17 cellular contexts compared by ENCODE assay signal in the genomic region with DNA sequence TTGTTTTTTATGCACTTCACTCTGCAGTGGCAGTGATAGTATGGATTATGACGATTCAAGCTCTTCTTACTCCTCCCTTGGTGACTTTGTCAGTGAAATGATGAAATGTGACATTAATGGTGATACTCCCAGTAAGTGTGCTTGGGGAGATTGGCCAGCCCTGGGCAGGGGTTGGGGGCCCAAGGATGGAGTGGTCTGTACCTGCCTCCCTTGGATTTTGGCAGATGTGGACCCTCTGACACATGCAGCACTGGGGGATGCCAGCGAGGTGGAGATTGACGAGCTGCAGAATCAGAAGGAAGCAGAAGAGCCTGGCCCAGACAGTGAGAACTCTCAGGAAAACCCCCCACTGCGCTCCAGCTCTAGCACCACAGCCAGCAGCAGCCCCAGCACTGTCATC. TPM values are rescaled to one million over a fixed set of nuclear protein-coding genes. Genes with fewer than 3 reads are reported as not detected.
DNase-seq lines count a peak whose midpoint lies in the region; ATAC-seq, FAIRE-seq and TF ChIP-seq lines count a peak whose summit lies in the region.
"Had no signal": no experiment of that assay in that cellular context is flagged by ENCODE, and none has a peak within 500 bp of the region (broad histone marks: within the 10 kb centered on the region; RNA-seq: fewer than 3 reads in every experiment).

No MANE protein-coding gene starts in this region.

- 98% methylated on average over 4 of the region's 4 CpGs for whole genome bisulfite sequencing in K562 (ENCODE audit: insufficient coverage, low coverage, missing lambda C conversion rate)

- H4K20me1 ChIP-seq in PC-3 (ENCODE audit: low read length) (no peaks in the 10 kb centered on the region), K562 (replicated peaks; ENCODE audit: control insufficient read depth, insufficient read depth, low read length) (no peaks in the 10 kb centered on the region)
- H4K20me1 ChIP-seq: BLaER1 had no signal

- peak overlapping the region; percentile 41 for H3K27ac Mint-ChIP-seq in activated T-cell treated with anti-CD3 and anti-CD28 coated beads, Interleukin-2, amount 50 U/mL, for 72 hours
- H3K27ac Mint-ChIP-seq: GM23338 had no signal

- H2AFZ ChIP-seq in PC-3 (ENCODE audit: low read length) (no peak overlapping the region), K562 (ENCODE audit: low read depth, low read length) (no peak overlapping the region)
- H2AFZ ChIP-seq: GM23338 had no signal

- H3K9me3 Mint-ChIP-seq in activated T-cell treated with anti-CD3 and anti-CD28 coated beads, Interleukin-2, amount 50 U/mL, for 72 hours = no peaks in the 10 kb centered on the region
- H3K9me3 Mint-ChIP-seq: GM23338 had no signal

- H3K9me3 ChIP-seq in PC-3 (ENCODE audit: low read length) = no peaks in the 10 kb centered on the region
- H3K9me3 ChIP-seq in K562 (replicated peaks; ENCODE audit: control insufficient read depth, insufficient read depth, low read depth, low read length) = no peaks in the 10 kb centered on the region
- H3K9me3 ChIP-seq: BLaER1 had no signal

- no peaks in the 10 kb centered on the region for H3K4me1 ChIP-seq in PC-3 (ENCODE audit: insufficient read depth, low read length)
- no peaks in the 10 kb centered on the region for H3K4me1 ChIP-seq in K562 (replicated peaks in 1 of 2; ENCODE audit: control insufficient read depth in 2 of 2, insufficient read depth in 2 of 2, low read length in 2 of 2)
- H3K4me1 ChIP-seq: BLaER1 had no signal

- H3K4me1 Mint-ChIP-seq in activated T-cell treated with anti-CD3 and anti-CD28 coated beads, Interleukin-2, amount 50 U/mL, for 72 hours (ENCODE audit: low read depth) = no peaks in the 10 kb centered on the region

- TF ChIP-seq CTCF in PC-3 (conservative IDR thresholded peaks at IDR 0.05; ENCODE audit: low read depth, low read length) = no peak
- TF ChIP-seq CTCF in K562 (IDR thresholded peaks at IDR 0.05 in 2 of 3, conservative IDR thresholded peaks at IDR 0.05 in 1 of 3; ENCODE audit: insufficient read depth in 2 of 3, low read depth in 1 of 3, low read length in 3 of 3) = no peak

- intact Hi-C loops in PC-3 (cut with micrococcal nuclease) (no loop called here), K562 (cut with micrococcal nuclease) (no loop called here)

- BruUV-seq in PC-3 (replicated peaks; lab: Mats Ljungman, UMichigan) = TSS peak; percentile 38
- TSS peak; percentile 27 for BruUV-seq in K562 (replicated peaks; lab: Mats Ljungman, UMichigan)

- H3K4me3 ChIP-seq in PC-3 (ENCODE audit: low read length) (no peak overlapping the region), K562 (no peak overlapping the region)
- H3K4me3 ChIP-seq: BLaER1, GM23338 had no signal

- no peaks in the 10 kb centered on the region for H3K27me3 Mint-ChIP-seq in activated T-cell treated with anti-CD3 and anti-CD28 coated beads, Interleukin-2, amount 50 U/mL, for 72 hours (ENCODE audit: low read depth)

- FAIRE-seq in K562 (lab: Jason Lieb, UNC) = no peak
- FAIRE-seq: GM18507, HepG2, HTR-8/SVneo had no signal

- H3K9ac ChIP-seq in PC-3 (ENCODE audit: low read length) = no peak overlapping the region
- no peak overlapping the region for H3K9ac ChIP-seq in K562 (ENCODE audit: insufficient read depth in 1 of 2, low read depth in 2 of 2, low read length in 2 of 2)
- H3K9ac ChIP-seq: BLaER1 had no signal

- DNase-seq in activated T-cell treated with anti-CD3 and anti-CD28 coated beads, Interleukin-2, amount 50 U/mL, for 72 hours = no peak
- no peak for DNase-seq in activated T-cell treated with anti-CD3 and anti-CD28 coated beads, Interleukin-2, amount 50 U/mL, for 1 hour
- DNase-seq in PC-3 (no peak), K562 (ENCODE audit: extremely low read depth in 1 of 4, low spot score in 3 of 4) (no peak), iPS-NIHi11 (ENCODE audit: low spot score) (no peak), HT-29 (ENCODE audit: low spot score) (no peak)
- DNase-seq in activated CD4-positive, CD25-positive, alpha-beta regulatory T cell treated with anti-CD3 and anti-CD28 coated beads, Interleukin-2, amount 50 U/mL, for 72 hours = no peak
- DNase-seq: AML-193, Calu3, DMS 273 treated with DMSO at 0.1 percent for 48 hours, H7 had no signal

- no peak overlapping the region for H3K4me2 ChIP-seq in PC-3 (ENCODE audit: low read length)
- H3K4me2 ChIP-seq in K562 (ENCODE audit: insufficient read depth, low read length) = no peak overlapping the region
- H3K4me2 ChIP-seq: BLaER1, GM23338 had no signal

- ATAC-seq in activated T-cell treated with anti-CD3 and anti-CD28 coated beads, Interleukin-2, amount 50 U/mL, for 72 hours (replicated peaks in 1 of 2) = no peak
- no peak for ATAC-seq in PC-3
- ATAC-seq in K562 = no peak
- ATAC-seq: GM23338, HepG2 had no signal

- H3F3A ChIP-seq in PC-3 (ENCODE audit: low read length, unreplicated experiment) = no peaks in the 10 kb centered on the region

- no peak for TF ChIP-seq RAD21 in K562 (CRISPR knock-in tag; conservative IDR thresholded peaks at IDR 0.05 in 1 of 2, IDR thresholded peaks at IDR 0.05 in 1 of 2)

- in situ Hi-C loops in K562 (cut with MboI) = no loop called here

- peaks cover 14 to 30% of the 10 kb centered on the region in 2 donors for H3K36me3 Mint-ChIP-seq in activated T-cell treated with anti-CD3 and anti-CD28 coated beads, Interleukin-2, amount 50 U/mL, for 72 hours (ENCODE audit: insufficient read depth in 2 of 2)

- no peaks in the 10 kb centered on the region for H3K9me1 ChIP-seq in K562 (ENCODE audit: control insufficient read depth, insufficient read depth, low read length)

- no peaks in the 10 kb centered on the region for H3K27me3 ChIP-seq in PC-3 (ENCODE audit: low read length)
- no peaks in the 10 kb centered on the region for H3K27me3 ChIP-seq in K562 (ENCODE audit: control insufficient read depth in 2 of 2, insufficient read depth in 2 of 2, low read length in 2 of 2)
- H3K27me3 ChIP-seq: BLaER1 had no signal

- no peak for TF ChIP-seq POLR2A in K562 (conservative IDR thresholded peaks at IDR 0.05)

- no peak for TF ChIP-seq EP300 in K562 (IDR thresholded peaks at IDR 0.05; ENCODE audit: low read length)

- H3K4me3 Mint-ChIP-seq in activated T-cell treated with anti-CD3 and anti-CD28 coated beads, Interleukin-2, amount 50 U/mL, for 72 hours = no peak overlapping the region
- H3K4me3 Mint-ChIP-seq: GM23338 had no signal

- H3K79me2 ChIP-seq in PC-3 (ENCODE audit: low read length) (no peaks in the 10 kb centered on the region), K562 (ENCODE audit: control insufficient read depth, insufficient read depth, low read length) (no peaks in the 10 kb centered on the region)

- no peaks in the 10 kb centered on the region for H3K9me2 ChIP-seq in PC-3 (replicated peaks; ENCODE audit: low read length)

- POLR2A ChIA-PET in PC-3 (lab: Charles Lee; ENCODE audit: unreplicated experiment) = no interaction called here
- POLR2A ChIA-PET in K562 (lab: Yijun Ruan, JAX) = interaction anchor here (1.2 to 2.3 kb wide), 2 partner anchors 11 to 13 kb away, joined by 3 to 9 read pairs; a partner anchor contains a TSS

- CTCF ChIA-PET in PC-3 (lab: Charles Lee) (no interaction called here), K562 (lab: Yijun Ruan, JAX; ENCODE audit: low intra/inter-chr PET ratio) (no interaction called here)

- peaks cover 23% of the 10 kb centered on the region for H3K36me3 ChIP-seq in PC-3 (ENCODE audit: low read depth, low read length)
- peaks cover 89% of the 10 kb centered on the region for H3K36me3 ChIP-seq in K562 (ENCODE audit: control insufficient read depth, insufficient read depth, low read length)

- H3K27ac ChIP-seq in PC-3 (ENCODE audit: low read length) (no peak overlapping the region), K562 (ENCODE audit: extremely low read depth, low read depth, low read length) (no peak overlapping the region)
- H3K27ac ChIP-seq: 22Rv1, BLaER1 had no signal

RNA-seq across cellular contexts. Expression of a gene that starts 14.2 kb away (rescaled TPM):
- total RNA-seq in activated T-cell treated with anti-CD3 and anti-CD28 coated beads, Interleukin-2, amount 50 U/mL, for 72 hours = 10 to 100 TPM; 68.6 to 73.5 TPM
- total RNA-seq in PC-3 (2014; rRNA removed) (23.1 and 26.4 TPM in 2 replicates), K562 (2014; rRNA removed) (33.6 and 34.4 TPM in 2 replicates), K562 (2014; rRNA removed; fragmentation: Illumina TruSeq; extraction: Trizol) (22.2 and 22.6 TPM in 2 replicates), K562 (2015; rRNA removed; fragmentation: Illumina TruSeq; extraction: Trizol) (28.7 and 34.3 TPM in 2 replicates), K562 (2021) (53.6 and 57.6 TPM in 2 replicates)
- 267 and 427 TPM in 2 replicates for total RNA-seq in K562 (2011; cell fraction: chromatin; rRNA removed; ENCODE audit: low replicate concordance)
- 135 and 141 TPM in 2 replicates for total RNA-seq in K562 (2011; cell fraction: nucleolus; rRNA removed)
- 157 and 178 TPM in 2 replicates for total RNA-seq in K562 (2011; cell fraction: nucleoplasm; rRNA removed)
- polyA plus RNA-seq in K562 (2011; rRNA removed) (37.0 and 54.1 TPM in 2 replicates), K562 (2014; fragmentation: Illumina TruSeq; extraction: Trizol) (41.6 and 41.9 TPM in 2 replicates), K562 (2014; fragmentation: Nextera tagmentation; extraction: Ambion mirVana) (1 to 10 TPM in 1 of 2 experiments, under 1 TPM in 1; 0.68 to 3.2 TPM), K562 (2014; rRNA removed) (43.4 and 47.6 TPM in 2 replicates)
- 37.6 and 44.5 TPM in 2 replicates for polyA plus RNA-seq in K562 (2011; cell fraction: cytosol; rRNA removed)
- polyA plus RNA-seq in K562 (2011; cell fraction: nucleus; rRNA removed) = 196 and 230 TPM in 2 replicates
- 39.6 and 44.4 TPM in 2 replicates for polyA plus RNA-seq in K562 (2012)
- polyA minus RNA-seq in K562 (2011; rRNA and poly(A)+ RNA removed) = 47.0 and 48.6 TPM in 2 replicates
- polyA minus RNA-seq in K562 (2011; cell fraction: cytosol; rRNA and poly(A)+ RNA removed) = 37.4 and 47.8 TPM in 2 replicates
- polyA minus RNA-seq in K562 (2011; cell fraction: nucleus; rRNA and poly(A)+ RNA removed) = 52.0 and 80.3 TPM in 2 replicates
- total RNA-seq in HT-29 (2014; rRNA removed; shearing (Covaris generic)) = 44.0 and 46.2 TPM in 2 replicates

RNA-seq across cellular contexts. Expression of a gene that starts 26.4 kb away (rescaled TPM):
- total RNA-seq in activated T-cell treated with anti-CD3 and anti-CD28 coated beads, Interleukin-2, amount 50 U/mL, for 72 hours = 10 to 100 TPM in 1 of 2 donors, 1 to 10 TPM in 1; 8.1 to 16.1 TPM
- total RNA-seq in PC-3 (2014; rRNA removed) (14.2 and 31.6 TPM in 2 replicates), K562 (2014; rRNA removed) (11.9 and 16.0 TPM in 2 replicates), K562 (2014; rRNA removed; fragmentation: Illumina TruSeq; extraction: Trizol) (6.6 and 8.2 TPM in 2 replicates), K562 (2015; rRNA removed; fragmentation: Illumina TruSeq; extraction: Trizol) (7.8 and 11.1 TPM in 2 replicates), K562 (2021) (15.9 and 16.5 TPM in 2 replicates)
- 39.2 and 75.3 TPM in 2 replicates for total RNA-seq in K562 (2011; cell fraction: chromatin; rRNA removed; ENCODE audit: low replicate concordance)
- 43.6 and 51.5 TPM in 2 replicates for total RNA-seq in K562 (2011; cell fraction: nucleolus; rRNA removed)
- 31.0 and 35.2 TPM in 2 replicates for total RNA-seq in K562 (2011; cell fraction: nucleoplasm; rRNA removed)
- polyA plus RNA-seq in K562 (2011; rRNA removed) (26.0 and 31.9 TPM in 2 replicates), K562 (2014; fragmentation: Illumina TruSeq; extraction: Trizol) (12.0 and 15.2 TPM in 2 replicates), K562 (2014; fragmentation: Nextera tagmentation; extraction: Ambion mirVana) (10 to 100 TPM in 1 of 2 experiments, 1 to 10 TPM in 1; 9.8 to 10.4 TPM), K562 (2014; rRNA removed) (17.5 and 18.4 TPM in 2 replicates)
- 38.5 and 38.7 TPM in 2 replicates for polyA plus RNA-seq in K562 (2011; cell fraction: cytosol; rRNA removed)
- polyA plus RNA-seq in K562 (2011; cell fraction: nucleus; rRNA removed) = 66.1 and 82.8 TPM in 2 replicates
- polyA plus RNA-seq in K562 (2012) = 16.1 and 20.9 TPM in 2 replicates
- polyA minus RNA-seq in K562 (2011; rRNA and poly(A)+ RNA removed) = 15.1 and 19.2 TPM in 2 replicates
- polyA minus RNA-seq in K562 (2011; cell fraction: cytosol; rRNA and poly(A)+ RNA removed) = 9.9 and 20.8 TPM in 2 replicates
- polyA minus RNA-seq in K562 (2011; cell fraction: nucleus; rRNA and poly(A)+ RNA removed) = 12.8 and 23.2 TPM in 2 replicates
- 139 and 147 TPM in 2 replicates for total RNA-seq in HT-29 (2014; rRNA removed; shearing (Covaris generic))

RNA-seq across cellular contexts. Expression of a gene that starts 35.5 kb away (rescaled TPM):
- total RNA-seq in activated T-cell treated with anti-CD3 and anti-CD28 coated beads, Interleukin-2, amount 50 U/mL, for 72 hours = 10 to 100 TPM in 1 of 2 donors, 1 to 10 TPM in 1; 8.8 to 12.8 TPM
- total RNA-seq in PC-3 (2014; rRNA removed) (24.2 and 26.6 TPM in 2 replicates), K562 (2014; rRNA removed) (14.3 and 16.2 TPM in 2 replicates), K562 (2014; rRNA removed; fragmentation: Illumina TruSeq; extraction: Trizol) (7.1 and 8.6 TPM in 2 replicates), K562 (2015; rRNA removed; fragmentation: Illumina TruSeq; extraction: Trizol) (11.6 and 12.1 TPM in 2 replicates), K562 (2021) (17.8 and 20.0 TPM in 2 replicates)
- 46.3 and 108 TPM in 2 replicates for total RNA-seq in K562 (2011; cell fraction: chromatin; rRNA removed; ENCODE audit: low replicate concordance)
- total RNA-seq in K562 (2011; cell fraction: nucleolus; rRNA removed) = 76.0 and 80.0 TPM in 2 replicates
- total RNA-seq in K562 (2011; cell fraction: nucleoplasm; rRNA removed) = 60.6 and 60.9 TPM in 2 replicates
- polyA plus RNA-seq in K562 (2011; rRNA removed) (7.0 and 10.4 TPM in 2 replicates), K562 (2014; fragmentation: Illumina TruSeq; extraction: Trizol) (14.0 and 19.1 TPM in 2 replicates), K562 (2014; fragmentation: Nextera tagmentation; extraction: Ambion mirVana) (1 to 10 TPM; 1.9 to 2.2 TPM), K562 (2014; rRNA removed) (12.4 and 14.4 TPM in 2 replicates)
- polyA plus RNA-seq in K562 (2011; cell fraction: cytosol; rRNA removed) = 8.2 and 13.6 TPM in 2 replicates
- polyA plus RNA-seq in K562 (2011; cell fraction: nucleus; rRNA removed) = 27.8 and 55.7 TPM in 2 replicates
- 13.9 and 20.7 TPM in 2 replicates for polyA plus RNA-seq in K562 (2012)
- polyA minus RNA-seq in K562 (2011; rRNA and poly(A)+ RNA removed) = 10.9 and 11.2 TPM in 2 replicates
- polyA minus RNA-seq in K562 (2011; cell fraction: cytosol; rRNA and poly(A)+ RNA removed) = 9.5 and 12.3 TPM in 2 replicates
- 25.4 and 26.9 TPM in 2 replicates for polyA minus RNA-seq in K562 (2011; cell fraction: nucleus; rRNA and poly(A)+ RNA removed)
- 42.9 and 48.5 TPM in 2 replicates for total RNA-seq in HT-29 (2014; rRNA removed; shearing (Covaris generic))
